In genomic region chr5:16457451-16457850, GRCh38 we compare ENCODE assay signal across 13 cellular contexts. TPM values are rescaled to one million over a fixed set of nuclear protein-coding genes. Genes with fewer than 3 reads are reported as not detected.
A peak's percentile ranks its signal among the peaks of the same experiment; 100 is the strongest.
DNase-seq lines count a peak whose midpoint lies in the region; ATAC-seq and TF ChIP-seq lines count a peak whose summit lies in the region.
"Had no signal": no experiment of that assay in that cellular context is flagged by ENCODE, and none has a peak within 500 bp of the region (broad histone marks: within the 10 kb centered on the region; RNA-seq: fewer than 3 reads in every experiment).

No MANE protein-coding gene starts in this region.

- H3K4me3 ChIP-seq in heart left ventricle = no peak overlapping the region
- H3K4me3 ChIP-seq in left ventricle myocardium inferior = no peak overlapping the region

- peaks cover 53% of the 10 kb centered on the region for H3K36me3 Mint-ChIP-seq in activated T-helper 1 cell treated with anti-CD3 and anti-CD28 coated beads, Interleukin-12 subunit alpha, Interleukin-12 subunit beta, Interleukin-2, Interleukin-4 antibody, amounts not matched to agents 30 ng/mL and 10 ng/mL and 1 ng/mL, durations not matched to agents 14 hours and 24 hours and 36 hours (ENCODE audit: low read depth)

- DNase-seq in heart left ventricle (no peak), Right ventricle myocardium inferior (ENCODE audit: missing footprints) (no peak), left ventricle myocardium inferior (no peak), sciatic nerve (ENCODE audit: low spot score) (no peak), GF-D8 (lab: John Stamatoyannopoulos, UW) (no peak)
- DNase-seq in activated T-helper 1 cell treated with anti-CD3 and anti-CD28 coated beads, Interleukin-12 subunit alpha, Interleukin-12 subunit beta, Interleukin-2, Interleukin-4 antibody, amounts not matched to agents 30 ng/mL and 10 ng/mL and 1 ng/mL, durations not matched to agents 14 hours and 24 hours and 36 hours (ENCODE audit: low spot score) = no peak
- DNase-seq: activated effector memory CD4-positive, alpha-beta T cell treated with Interleukin-2 at 50 U/mL for 16 hours; NCI-H1436; NCI-H524 treated with DMSO at 0.1 percent for 48 hours had no signal

- H3K27me3 ChIP-seq in heart left ventricle = no peaks in the 10 kb centered on the region
- H3K27me3 ChIP-seq in left ventricle myocardium inferior (ENCODE audit: low read depth) = no peaks in the 10 kb centered on the region

- TF ChIP-seq POLR2A in heart left ventricle (IDR thresholded peaks at IDR 0.05) = no peak

- peak in 2 of 4 donors; percentile 6 to 28 for ATAC-seq in heart left ventricle
- no peak for ATAC-seq in Right ventricle myocardium inferior
- no peak for ATAC-seq in sciatic nerve
- no peak for ATAC-seq in GM18511 (IDR thresholded peaks at IDR 0.05; ENCODE audit: unreplicated experiment)
- no peak for ATAC-seq in HG03135 (IDR thresholded peaks at IDR 0.05; ENCODE audit: unreplicated experiment)
- ATAC-seq: WTC11 had no signal

- peak overlapping the region; percentile 23 for H3K4me3 Mint-ChIP-seq in activated T-helper 1 cell treated with anti-CD3 and anti-CD28 coated beads, Interleukin-12 subunit alpha, Interleukin-12 subunit beta, Interleukin-2, Interleukin-4 antibody, amounts not matched to agents 30 ng/mL and 10 ng/mL and 1 ng/mL, durations not matched to agents 14 hours and 24 hours and 36 hours
- H3K4me3 Mint-ChIP-seq: WTC11 had no signal

- H3K4me1 Mint-ChIP-seq in activated T-helper 1 cell treated with anti-CD3 and anti-CD28 coated beads, Interleukin-12 subunit alpha, Interleukin-12 subunit beta, Interleukin-2, Interleukin-4 antibody, amounts not matched to agents 30 ng/mL and 10 ng/mL and 1 ng/mL, durations not matched to agents 14 hours and 24 hours and 36 hours (ENCODE audit: low read depth) = peaks cover 67% of the 10 kb centered on the region

- intact Hi-C loops in heart left ventricle (cut with DNase I) = loop anchor here in 8 of 10 donors (5.0 to 10.0 kb wide), 9 partner anchors 40 to 993 kb away; partner anchors contain the start of gene MARCHF11 (in 4 of the 8)
- intact Hi-C loops in Right ventricle myocardium inferior (cut with DNase I) = loop anchor here (5.0 kb wide), 2 partner anchors 210 to 445 kb away; no protein-coding TSS in a partner anchor
- intact Hi-C loops in activated T-helper 1 cell treated with anti-CD3 and anti-CD28 coated beads, Interleukin-12 subunit alpha, Interleukin-12 subunit beta, Interleukin-2, Interleukin-4 antibody, amounts not matched to agents 30 ng/mL and 10 ng/mL and 1 ng/mL, durations not matched to agents 14 hours and 24 hours and 36 hours (cut with micrococcal nuclease) = loop anchor here (2.0 to 5.0 kb wide), 3 partner anchors 95 to 327 kb away; no protein-coding TSS in a partner anchor
- intact Hi-C loops in left ventricle myocardium inferior (cut with micrococcal nuclease) = loop anchor here (10.0 kb wide), 1 partner anchor 293 kb away; no protein-coding TSS in a partner anchor
- intact Hi-C loops in sciatic nerve (cut with DNase I) = no loop called here

- peak in 7 of 12 donors; percentile 11 to 41 (median 29) for TF ChIP-seq CTCF in heart left ventricle (IDR thresholded peaks at IDR 0.05)
- peak; percentile 45 for TF ChIP-seq CTCF in left ventricle myocardium inferior (IDR thresholded peaks at IDR 0.05; ENCODE audit: borderline replicate concordance)

- H3K27me3 Mint-ChIP-seq in activated T-helper 1 cell treated with anti-CD3 and anti-CD28 coated beads, Interleukin-12 subunit alpha, Interleukin-12 subunit beta, Interleukin-2, Interleukin-4 antibody, amounts not matched to agents 30 ng/mL and 10 ng/mL and 1 ng/mL, durations not matched to agents 14 hours and 24 hours and 36 hours (ENCODE audit: insufficient read depth) = no peaks in the 10 kb centered on the region
- H3K27me3 Mint-ChIP-seq: progenitor cell of endocrine pancreas had no signal

- H3K9me3 ChIP-seq in heart left ventricle = no peaks in the 10 kb centered on the region
- no peaks in the 10 kb centered on the region for H3K9me3 ChIP-seq in left ventricle myocardium inferior (replicated peaks)

- peak overlapping the region; percentile 84 for H3K27ac Mint-ChIP-seq in activated T-helper 1 cell treated with anti-CD3 and anti-CD28 coated beads, Interleukin-12 subunit alpha, Interleukin-12 subunit beta, Interleukin-2, Interleukin-4 antibody, amounts not matched to agents 30 ng/mL and 10 ng/mL and 1 ng/mL, durations not matched to agents 14 hours and 24 hours and 36 hours
- H3K27ac Mint-ChIP-seq: progenitor cell of endocrine pancreas, WTC11 had no signal

- H3K36me3 ChIP-seq in heart left ventricle (peaks cover 0 to 93% (median 85%) of the 10 kb centered on the region in 9 donors), left ventricle myocardium inferior (peaks cover 71% of the 10 kb centered on the region)

- H3K27ac ChIP-seq in heart left ventricle (peak overlapping the region in 10 of 12 donors; percentile 2 to 95 (median 18)), left ventricle myocardium inferior (replicated peaks) (peak overlapping the region; percentile 84)

- H3K9me3 Mint-ChIP-seq in activated T-helper 1 cell treated with anti-CD3 and anti-CD28 coated beads, Interleukin-12 subunit alpha, Interleukin-12 subunit beta, Interleukin-2, Interleukin-4 antibody, amounts not matched to agents 30 ng/mL and 10 ng/mL and 1 ng/mL, durations not matched to agents 14 hours and 24 hours and 36 hours = no peaks in the 10 kb centered on the region
- H3K9me3 Mint-ChIP-seq: WTC11 had no signal

- H3K4me1 ChIP-seq in heart left ventricle (peaks cover 8 to 85% (median 61%) of the 10 kb centered on the region in 12 donors), left ventricle myocardium inferior (peaks cover 96% of the 10 kb centered on the region)

- WGBS in heart left ventricle, 4 donors = 41 to 56% (median 48%) methylated on average over 3 of the region's 3 CpGs

RNA-seq across cellular contexts. Expression of gene ZNF622, which starts 8.1 kb away (rescaled TPM):
- total RNA-seq in heart left ventricle = 10 to 100 TPM; 43.7 to 97.3 (median 58.4) TPM
- 100 to 1,000 TPM in 1 of 2 donors, 10 to 100 TPM in 1; 48.9 to 171 TPM for polyA plus RNA-seq in heart left ventricle
- total RNA-seq in Right ventricle myocardium inferior = 56.7 TPM
- 54.4 and 55.6 TPM in 2 replicates for total RNA-seq in activated T-helper 1 cell treated with anti-CD3 and anti-CD28 coated beads, Interleukin-12 subunit alpha, Interleukin-12 subunit beta, Interleukin-2, Interleukin-4 antibody, amounts not matched to agents 30 ng/mL and 10 ng/mL and 1 ng/mL, durations not matched to agents 14 hours and 24 hours and 36 hours
- 56.1 TPM for total RNA-seq in left ventricle myocardium inferior
- 20.4 TPM for total RNA-seq in sciatic nerve
